ENCODE assay signal across 10 cellular contexts in the genomic region with DNA sequence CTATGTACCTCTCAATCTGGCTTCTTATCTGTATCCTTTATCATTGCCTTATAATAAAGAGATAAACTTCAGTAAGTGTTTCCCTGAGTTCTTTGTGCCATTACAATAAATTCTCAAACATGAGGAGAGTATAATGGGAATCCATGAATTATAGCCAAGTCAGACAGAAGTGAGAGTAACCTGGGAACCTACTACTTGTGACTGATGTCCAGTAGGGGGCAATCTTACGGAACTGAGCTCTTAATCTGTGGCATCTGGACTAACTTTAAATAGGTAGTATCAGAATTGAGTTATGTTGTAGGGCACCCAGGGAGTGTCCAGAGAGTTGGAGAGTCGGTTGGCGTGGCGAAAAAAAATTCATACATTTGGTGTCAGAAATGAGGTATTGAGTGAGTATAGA.
A peak's percentile ranks its signal among the peaks of the same experiment; 100 is the strongest.
DNase-seq lines count a peak whose midpoint lies in the region; ATAC-seq and TF ChIP-seq lines count a peak whose summit lies in the region.
"Had no signal": no experiment of that assay in that cellular context is flagged by ENCODE, and none has a peak within 500 bp of the region (broad histone marks: within the 10 kb centered on the region; RNA-seq: fewer than 3 reads in every experiment).

No MANE protein-coding gene starts in this region.

- H3K27me3 ChIP-seq in Loucy (ENCODE audit: insufficient read depth, low read length, poor library complexity, severe bottlenecking) (no peaks in the 10 kb centered on the region), smooth muscle cell (ENCODE audit: low read depth) (no peaks in the 10 kb centered on the region)

- H3K9me2 ChIP-seq in Loucy (replicated peaks; ENCODE audit: low read depth, low read length) = no peaks in the 10 kb centered on the region

- WGBS in smooth muscle cell (ENCODE audit: low lambda C conversion rate) = 33% methylated on average over 4 of the region's 4 CpGs

- H3K4me2 ChIP-seq in Loucy (ENCODE audit: low read depth, low read length, poor library complexity, severe bottlenecking) (no peak overlapping the region), smooth muscle cell (no peak overlapping the region)

- no peak overlapping the region for H2AFZ ChIP-seq in Loucy (ENCODE audit: low read length)
- no peak overlapping the region for H2AFZ ChIP-seq in smooth muscle cell (ENCODE audit: low read depth)

- H3K79me2 ChIP-seq in Loucy (ENCODE audit: insufficient read depth, low read length) (no peaks in the 10 kb centered on the region), smooth muscle cell (ENCODE audit: low read depth) (no peaks in the 10 kb centered on the region)

- in situ Hi-C loops in astrocyte of the cerebellum (cut with HindIII; ENCODE audit: low sequenced_read_pairs) = no loop called here

- no peaks in the 10 kb centered on the region for H3K4me1 ChIP-seq in Loucy (ENCODE audit: insufficient read depth, low read length, poor library complexity, severe bottlenecking)
- no peaks in the 10 kb centered on the region for H3K4me1 ChIP-seq in smooth muscle cell (ENCODE audit: low read depth)

- peak; percentile 66 for TF ChIP-seq CTCF in Loucy (conservative IDR thresholded peaks at IDR 0.05; ENCODE audit: low read length)
- peak; percentile 27 for TF ChIP-seq CTCF in astrocyte of the cerebellum (IDR thresholded peaks at IDR 0.05; ENCODE audit: low read depth, low read length, missing control alignments)
- peak; percentile 43 for TF ChIP-seq CTCF in smooth muscle cell (IDR thresholded peaks at IDR 0.05; ENCODE audit: borderline replicate concordance, insufficient read depth, poor library complexity, severe bottlenecking)

- H4K20me1 ChIP-seq in Loucy (ENCODE audit: insufficient read depth, low read length, poor library complexity, severe bottlenecking) = no peaks in the 10 kb centered on the region
- no peaks in the 10 kb centered on the region for H4K20me1 ChIP-seq in smooth muscle cell (ENCODE audit: low read depth)

- H3K9ac ChIP-seq in Loucy (ENCODE audit: low read depth, low read length, poor library complexity, severe bottlenecking) (no peak overlapping the region), smooth muscle cell (ENCODE audit: low read depth) (no peak overlapping the region)

- H3K36me3 ChIP-seq in Loucy (ENCODE audit: insufficient read depth, low read length) = no peaks in the 10 kb centered on the region
- H3K36me3 ChIP-seq in smooth muscle cell (ENCODE audit: low read depth) = no peaks in the 10 kb centered on the region

- no peak overlapping the region for H3K27ac ChIP-seq in smooth muscle cell (ENCODE audit: low read depth)

- H3K4me3 ChIP-seq in Loucy (ENCODE audit: low read length, poor library complexity, severe bottlenecking) (no peak overlapping the region), astrocyte of the cerebellum (ENCODE audit: low read depth, low read length) (no peak overlapping the region), smooth muscle cell (no peak overlapping the region)

- H3K9me3 ChIP-seq in Loucy (ENCODE audit: insufficient read depth, low read depth, low read length) (no peaks in the 10 kb centered on the region), smooth muscle cell (replicated peaks; ENCODE audit: low read depth) (no peaks in the 10 kb centered on the region)

- no peaks in the 10 kb centered on the region for H3F3A ChIP-seq in Loucy (ENCODE audit: low read depth)
- no peaks in the 10 kb centered on the region for H3F3A ChIP-seq in smooth muscle cell (ENCODE audit: low read depth)

- DNase-seq in SIG-M5 treated with dmso at 0.1 percent for 504 hours (lab: John Stamatoyannopoulos, UW; ENCODE audit: unreplicated experiment) (peak; percentile 63), SIG-M5 (lab: John Stamatoyannopoulos, UW) (no peak), astrocyte of the cerebellum (ENCODE audit: low read depth) (no peak), smooth muscle cell (lab: John Stamatoyannopoulos, UW; ENCODE audit: unreplicated experiment) (no peak), middle frontal gyrus (ENCODE audit: extremely low spot score, low spot score) (no peak)
- DNase-seq: CD4-positive, CD25-positive, alpha-beta regulatory T cell; IMR-90 had no signal

- ATAC-seq in GM19452 (IDR thresholded peaks at IDR 0.05; ENCODE audit: unreplicated experiment) (no peak), GM18517 (IDR thresholded peaks at IDR 0.05; ENCODE audit: unreplicated experiment) (no peak)
